In genomic region chr11:27124514-27125264, GRCh38 we compare ENCODE assay signal across 11 cellular contexts.
DNase-seq lines count a peak whose midpoint lies in the region; ATAC-seq and TF ChIP-seq lines count a peak whose summit lies in the region.
"Had no signal": no experiment of that assay in that cellular context is flagged by ENCODE, and none has a peak within 500 bp of the region (broad histone marks: within the 10 kb centered on the region; RNA-seq: fewer than 3 reads in every experiment).

No MANE protein-coding gene starts in this region.

- H3K4me2 ChIP-seq in SK-N-SH: no peak overlapping the region

- TF ChIP-seq EP300 in SK-N-SH (IDR thresholded peaks at IDR 0.05; ENCODE audit: borderline replicate concordance in 1 of 2, low read depth in 1 of 2, low read length in 1 of 2): no peak

- H3K9me2 ChIP-seq in SK-N-SH: no peaks in the 10 kb centered on the region

- no peaks in the 10 kb centered on the region for H3F3A ChIP-seq in SK-N-SH (replicated peaks; ENCODE audit: insufficient read depth)

- H3K36me3 ChIP-seq in SK-N-SH (replicated peaks in 1 of 2; ENCODE audit: control insufficient read depth in 1 of 2, insufficient read depth in 2 of 2, low read length in 1 of 2): no peaks in the 10 kb centered on the region
- H3K36me3 ChIP-seq: upper lobe of left lung had no signal

- H3K79me2 ChIP-seq in SK-N-SH (ENCODE audit: insufficient read depth): no peaks in the 10 kb centered on the region; the same call in 1 of the 2 replicates

- no peaks in the 10 kb centered on the region for H4K20me1 ChIP-seq in SK-N-SH (ENCODE audit: insufficient read depth)

- no peak overlapping the region for H3K9ac ChIP-seq in SK-N-SH

- H3K4me1 ChIP-seq in SK-N-SH (ENCODE audit: control insufficient read depth in 1 of 2, insufficient read depth in 2 of 2, low read depth in 1 of 2, low read length in 1 of 2) (0 out of 4 replicates have a peak, but pooled peaks cover 0 to 5% of the 10 kb centered on the region in 2 experiments), foreskin keratinocyte (no peaks in the 10 kb centered on the region)
- H3K4me1 ChIP-seq: upper lobe of left lung had no signal

- no peaks in the 10 kb centered on the region for H3K9me3 ChIP-seq in SK-N-SH
- H3K9me3 ChIP-seq: upper lobe of left lung had no signal

- POLR2A ChIA-PET in SK-N-SH (lab: Yijun Ruan, JAX): no interaction called here

- CTCF ChIA-PET in SK-N-SH (lab: Yijun Ruan, JAX): interaction anchor here (0.9 to 1.0 kb wide), 2 partner anchors 34 to 371 kb away, joined by 3 to 5 read pairs; no protein-coding TSS in a partner anchor

- DNase-seq in AG08395 (ENCODE audit: low spot score) (peak; percentile 38), HCEC 1CT (peak; percentile 61), SK-N-SH (no peak), foreskin keratinocyte (peak in 1 of 2 donors; percentile 42), AG08396 (ENCODE audit: low spot score) (no peak), NCI-H1436 treated with DMSO at 0.1 percent for 48 hours (lab: John Stamatoyannopoulos, UW) (no peak)
- DNase-seq in activated CD4-positive, alpha-beta T cell treated with anti-CD3 and anti-CD28 coated beads for 1 hour: no peak
- no peak for DNase-seq in stimulated activated CD4-positive, alpha-beta T cell treated with anti-CD3 and anti-CD28 coated beads, Interleukin-12 subunit alpha, Interleukin-12 subunit beta, amount 100 ng/mL, for 4 hours
- DNase-seq: activated T-cell treated with anti-CD3 and anti-CD28 coated beads, Interleukin-2, amount 50 U/mL, for 4 hours; cerebellar nuclear complex had no signal

- WGBS in SK-N-SH (ENCODE audit: low lambda C conversion rate): 76% methylated on average over 7 of the region's 7 CpGs

- H3K27me3 ChIP-seq in SK-N-SH (ENCODE audit: insufficient read depth) (no peaks in the 10 kb centered on the region), foreskin keratinocyte (no peaks in the 10 kb centered on the region)
- H3K27me3 ChIP-seq: upper lobe of left lung had no signal

- ATAC-seq in foreskin keratinocyte: peak; percentile 52
- ATAC-seq: activated T-cell treated with anti-CD3 and anti-CD28 coated beads, Interleukin-2, amount 50 U/mL, for 4 hours had no signal

- H3K27ac ChIP-seq in SK-N-SH (ENCODE audit: low read depth in 2 of 2, low read length in 1 of 2) (no peak overlapping the region), foreskin keratinocyte (no peak overlapping the region)
- H3K27ac ChIP-seq: upper lobe of left lung had no signal

- no peak overlapping the region for H2AFZ ChIP-seq in SK-N-SH (ENCODE audit: low read depth)

- H3K4me3 ChIP-seq in SK-N-SH (ENCODE audit: low read depth in 2 of 2, low read length in 1 of 2): no peak overlapping the region
- H3K4me3 ChIP-seq: upper lobe of left lung had no signal

- peak; percentile 60 for TF ChIP-seq RAD21 in SK-N-SH (IDR thresholded peaks at IDR 0.05; ENCODE audit: low read length)

- TF ChIP-seq CTCF in SK-N-SH (IDR thresholded peaks at IDR 0.05) (peak; percentile 51), foreskin keratinocyte (conservative IDR thresholded peaks at IDR 0.05) (peak; percentile 63)

TF ChIP-seq in SK-N-SH, 30 proteins besides CTCF, POLR2A, EP300 and RAD21:
- TF ChIP-seq REST (IDR thresholded peaks at IDR 0.05; ENCODE audit: low read depth, low read length) (no peak), MXI1 (IDR thresholded peaks at IDR 0.05; ENCODE audit: low read depth, low read length) (no peak), RFX5 (IDR thresholded peaks at IDR 0.05; ENCODE audit: low read length) (no peak), ELF1 (IDR thresholded peaks at IDR 0.05) (no peak), RXRA (IDR thresholded peaks at IDR 0.05; ENCODE audit: borderline replicate concordance, low read depth) (no peak), SIN3A (IDR thresholded peaks at IDR 0.05; ENCODE audit: borderline replicate concordance, low read depth, low read length) (no peak), SMC3 (IDR thresholded peaks at IDR 0.05; ENCODE audit: low read depth, low read length) (peak; percentile 49)

Comparison
In these comparisons a context has a peak if more than half of its experiments do, and no peak if none do; other contexts are left out.
1. DNase-seq: peak in AG08395 (single experiment) and HCEC 1CT (single experiment); none in SK-N-SH (single experiment), activated CD4-positive, alpha-beta T cell treated with anti-CD3 and anti-CD28 coated beads for 1 hour (single experiment), stimulated activated CD4-positive, alpha-beta T cell treated with anti-CD3 and anti-CD28 coated beads, Interleukin-12 subunit alpha, Interleukin-12 subunit beta, amount 100 ng/mL, for 4 hours (single experiment), AG08396 (single experiment) and NCI-H1436 treated with DMSO at 0.1 percent for 48 hours (single experiment).